33 cellular contexts compared by ENCODE assay signal in genomic region chr18:3538954-3539617, GRCh38.
A peak's percentile ranks its signal among the peaks of the same experiment; 100 is the strongest.
DNase-seq lines count a peak whose midpoint lies in the region; ATAC-seq and TF ChIP-seq lines count a peak whose summit lies in the region.
"Had no signal": no experiment of that assay in that cellular context is flagged by ENCODE, and none has a peak within 500 bp of the region (broad histone marks: within the 10 kb centered on the region; RNA-seq: fewer than 3 reads in every experiment).

No MANE protein-coding gene starts in this region.

- H3K4me1 ChIP-seq in breast epithelium (peaks cover 0 to 4% of the 10 kb centered on the region in 2 donors), esophagus squamous epithelium (peaks cover 5 to 48% (median 16%) of the 10 kb centered on the region in 3 donors)
- H3K4me1 ChIP-seq: BLaER1 treated with 17β-estradiol and CSF1 and Interleukin-3, amounts not matched to agents 10 nM and 100 nM; right lobe of liver had no signal

- H3K4me1 Mint-ChIP-seq in MCF 10A (ENCODE audit: insufficient read depth, unreplicated experiment) (peaks cover 9% of the 10 kb centered on the region), neural crest cell (peaks cover 32% of the 10 kb centered on the region)

- no peak overlapping the region for H3K27ac Mint-ChIP-seq in MCF 10A (ENCODE audit: low read depth, unreplicated experiment)
- H3K27ac Mint-ChIP-seq in neural crest cell (ENCODE audit: unreplicated experiment): peak overlapping the region; percentile 37
- H3K27ac Mint-ChIP-seq: dendritic cell treated with granulocyte-macrophage colony-stimulating factor and Interleukin-4, amounts not matched to agents 40 ng/mL and 50 ng/mL, for 4 days; progenitor cell of endocrine pancreas had no signal

- ATAC-seq in HG03175 (IDR thresholded peaks at IDR 0.05; ENCODE audit: unreplicated experiment) (no peak), left ventricle myocardium superior (no peak)
- ATAC-seq: HCT116, HepG2, right lobe of liver had no signal

- peak overlapping the region; percentile 43 to 57 for H3K27ac ChIP-seq in breast epithelium
- peak overlapping the region; percentile 9 to 47 (median 31) for H3K27ac ChIP-seq in esophagus squamous epithelium
- H3K27ac ChIP-seq: 22Rv1; BLaER1 treated with 17β-estradiol and CSF1 and Interleukin-3, amounts not matched to agents 10 nM and 100 nM; esophagus muscularis mucosa; hepatocyte; neutrophil; right lobe of liver; SK-N-MC; upper lobe of left lung had no signal

- peak in 1 of 2 donors; percentile 51 for DNase-seq in breast epithelium (ENCODE audit: low spot score in 2 of 2)
- DNase-seq in MCF 10A (ENCODE audit: unreplicated experiment): no peak
- no peak for DNase-seq in esophagus squamous epithelium (lab: John Stamatoyannopoulos, UW)
- no peak for DNase-seq in neural crest cell (ENCODE audit: low read depth, low spot score)
- no peak for DNase-seq in COR-L47 (lab: John Stamatoyannopoulos, UW)
- no peak for DNase-seq in left ventricle myocardium superior
- DNase-seq in UCSD-AML1 (lab: John Stamatoyannopoulos, UW; ENCODE audit: unreplicated experiment): no peak
- DNase-seq: activated CD4-positive, alpha-beta T cell treated with anti-CD3 and anti-CD28 coated beads, Interleukin-2, amount 50 U/mL, for 1 hour; activated CD4-positive, CD25-positive, alpha-beta regulatory T cell; activated gamma-delta T cell treated with Interleukin-2 at 50 U/mL for 16 hours; activated T-cell treated with anti-CD3 and anti-CD28 coated beads, Interleukin-2, amount 50 U/mL, for 48 hours; central memory CD4-positive, alpha-beta T cell; DMS79; left cardiac atrium; NCI-H1092; NCI-H1694; NCI-H82; right lobe of liver; stimulated activated CD4-positive, alpha-beta T cell treated with anti-CD3 and anti-CD28 coated beads, Interleukin-12 subunit alpha, Interleukin-12 subunit beta, amount 100 ng/mL, for 4 hours; stimulated activated CD4-positive, alpha-beta T cell treated with anti-CD3 and anti-CD28 coated beads, Interleukin-2, amount 100 ng/mL, for 48 hours; upper lobe of left lung had no signal

- H3K9me3 Mint-ChIP-seq in MCF 10A (ENCODE audit: unreplicated experiment): no peaks in the 10 kb centered on the region
- H3K9me3 Mint-ChIP-seq in neural crest cell: no peaks in the 10 kb centered on the region
- H3K9me3 Mint-ChIP-seq: dendritic cell treated with granulocyte-macrophage colony-stimulating factor and Interleukin-4, amounts not matched to agents 40 ng/mL and 50 ng/mL, for 4 days had no signal

- H3K27me3 Mint-ChIP-seq in MCF 10A (ENCODE audit: insufficient read depth, unreplicated experiment): no peaks in the 10 kb centered on the region
- H3K27me3 Mint-ChIP-seq in neural crest cell (ENCODE audit: low read depth): no peaks in the 10 kb centered on the region
- H3K27me3 Mint-ChIP-seq: dendritic cell treated with granulocyte-macrophage colony-stimulating factor and Interleukin-4, amounts not matched to agents 40 ng/mL and 50 ng/mL, for 4 days; progenitor cell of endocrine pancreas had no signal

- BruUV-seq in MCF 10A (replicated peaks; lab: Mats Ljungman, UMichigan): no TSS peak

- no peak for TF ChIP-seq POLR2A in breast epithelium (IDR thresholded peaks at IDR 0.05)
- TF ChIP-seq POLR2A in esophagus squamous epithelium (IDR thresholded peaks at IDR 0.05): no peak

- no peaks in the 10 kb centered on the region for H3K27me3 ChIP-seq in breast epithelium
- no peaks in the 10 kb centered on the region for H3K27me3 ChIP-seq in esophagus squamous epithelium
- H3K27me3 ChIP-seq: BLaER1 treated with 17β-estradiol and CSF1 and Interleukin-3, amounts not matched to agents 10 nM and 100 nM; esophagus muscularis mucosa; gastroesophageal sphincter; hepatocyte; neutrophil; right lobe of liver; upper lobe of left lung had no signal

- no peaks in the 10 kb centered on the region for H3K9me3 ChIP-seq in breast epithelium
- no peaks in the 10 kb centered on the region for H3K9me3 ChIP-seq in esophagus squamous epithelium
- H3K9me3 ChIP-seq: esophagus muscularis mucosa, gastroesophageal sphincter, neutrophil, right lobe of liver, upper lobe of left lung had no signal

- H3K36me3 Mint-ChIP-seq in MCF 10A (ENCODE audit: insufficient read depth, unreplicated experiment) (no peaks in the 10 kb centered on the region), neural crest cell (ENCODE audit: low read depth) (peaks cover 3% of the 10 kb centered on the region)

- no peaks in the 10 kb centered on the region for H3K36me3 ChIP-seq in breast epithelium
- no peaks in the 10 kb centered on the region for H3K36me3 ChIP-seq in esophagus squamous epithelium
- H3K36me3 ChIP-seq: BLaER1 treated with 17β-estradiol and CSF1 and Interleukin-3, amounts not matched to agents 10 nM and 100 nM; esophagus muscularis mucosa; gastroesophageal sphincter; neutrophil; right lobe of liver; upper lobe of left lung had no signal

- CTCF ChIA-PET in MCF 10A (lab: Yijun Ruan, JAX): interaction anchor here (0.8 kb wide), 1 partner anchor 384 kb away, joined by 3 read pairs; no protein-coding TSS in a partner anchor

- H3K4me3 ChIP-seq in breast epithelium: peak overlapping the region in 1 of 3 donors; percentile 26
- no peak overlapping the region for H3K4me3 ChIP-seq in esophagus squamous epithelium
- H3K4me3 ChIP-seq: BLaER1 treated with 17β-estradiol and CSF1 and Interleukin-3, amounts not matched to agents 10 nM and 100 nM; esophagus muscularis mucosa; gastroesophageal sphincter; hepatocyte; right lobe of liver; SK-N-MC; upper lobe of left lung had no signal

- POLR2A ChIA-PET in MCF 10A (lab: Yijun Ruan, JAX): interaction anchor here (0.9 to 1.4 kb wide), 5 partner anchors 12 to 88 kb away, joined by 3 to 4 read pairs (median 3); no protein-coding TSS in a partner anchor

- WGBS in esophagus squamous epithelium, 2 donors: 34 to 49% methylated on average over 3 of the region's 3 CpGs

- TF ChIP-seq CTCF in breast epithelium (IDR thresholded peaks at IDR 0.05) (peak in 1 of 3 donors; percentile 31), MCF 10A (IDR thresholded peaks at IDR 0.05; ENCODE audit: unreplicated experiment) (no peak), esophagus squamous epithelium (IDR thresholded peaks at IDR 0.05) (peak in 2 of 6 experiments; percentile 7 to 30), neural crest cell (conservative IDR thresholded peaks at IDR 0.05) (peak; percentile 32)

- intact Hi-C loops in breast epithelium (cut with DNase I; ENCODE audit: low total_unique reads): no loop called here
- intact Hi-C loops in MCF 10A (cut with micrococcal nuclease): no loop called here
- intact Hi-C loops in esophagus squamous epithelium (cut with DNase I): loop anchor here (10.0 kb wide), 1 partner anchor 64 kb away; no protein-coding TSS in a partner anchor
- intact Hi-C loops in left ventricle myocardium superior (cut with micrococcal nuclease): no loop called here

- H3K4me3 Mint-ChIP-seq in MCF 10A (ENCODE audit: unreplicated experiment) (no peak overlapping the region), neural crest cell (no peak overlapping the region)
- H3K4me3 Mint-ChIP-seq: dendritic cell treated with granulocyte-macrophage colony-stimulating factor and Interleukin-4, amounts not matched to agents 40 ng/mL and 50 ng/mL, for 4 days had no signal
